Comparison of ENCODE assay signal across 13 cellular contexts in the genomic region with DNA sequence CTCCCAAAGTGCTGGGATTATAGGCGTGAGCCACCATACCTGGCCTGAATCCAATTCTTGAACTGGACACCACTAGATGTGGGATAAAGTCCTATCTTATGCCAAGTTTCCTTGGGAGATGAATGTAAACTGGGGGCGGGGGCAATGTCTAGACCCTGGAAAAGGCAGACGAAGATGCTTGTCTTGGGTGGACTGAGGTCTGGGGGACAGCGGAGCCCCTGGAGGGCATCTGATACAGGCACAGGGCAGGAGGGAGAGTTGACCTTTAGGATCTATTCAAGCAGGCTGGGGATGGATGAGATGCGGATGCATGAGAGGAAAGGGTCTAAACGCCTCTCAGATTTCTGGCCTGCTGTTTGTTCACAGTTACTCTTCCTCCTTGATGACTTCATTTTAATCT. TPM values are rescaled to one million over a fixed set of nuclear protein-coding genes. Genes with fewer than 3 reads are reported as not detected.
"Had no signal": no experiment of that assay in that cellular context is flagged by ENCODE, and none has a peak within 500 bp of the region (broad histone marks: within the 10 kb centered on the region; RNA-seq: fewer than 3 reads in every experiment).

No MANE protein-coding gene starts in this region.

- DNase-seq: activated CD8-positive, alpha-beta T cell treated with anti-CD3 and anti-CD28 coated beads, Interleukin-2, amount 10 ng/mL, durations not matched to agents 7 days and 5 days; activated gamma-delta T cell treated with Interleukin-2 at 50 U/mL for 16 hours; amniotic stem cell; cerebellar nuclear complex; erythroblast; naive thymus-derived CD4-positive, alpha-beta T cell; stimulated activated CD4-positive, alpha-beta T cell treated with anti-CD3 and anti-CD28 coated beads, Interleukin-4, amount 100 ng/mL, for 24 hours; stimulated activated naive CD4-positive, alpha-beta T cell treated with Interleukin-2 at 50 U/mL for 16 hours; T-cell had no signal

- H3K4me3 ChIP-seq: lung, right atrium auricular region, skin epidermis had no signal

- ATAC-seq: activated CD8-positive, alpha-beta T cell treated with anti-CD3 and anti-CD28 coated beads, Interleukin-2, amount 10 ng/mL, durations not matched to agents 7 days and 5 days; naive thymus-derived CD4-positive, alpha-beta T cell; T-cell had no signal

- H3K27me3 ChIP-seq: right atrium auricular region had no signal

- H3K36me3 ChIP-seq: neutrophil had no signal

- H3K27ac ChIP-seq: neutrophil had no signal

- H3K9me3 ChIP-seq: neutrophil, right atrium auricular region had no signal

RNA-seq across cellular contexts. Expression of a gene that starts 11.7 kb away (rescaled TPM):
- total RNA-seq: activated CD8-positive, alpha-beta T cell treated with anti-CD3 and anti-CD28 coated beads, Interleukin-2, amount 10 ng/mL, durations not matched to agents 7 days and 5 days had no signal
- polyA plus RNA-seq: naive thymus-derived CD4-positive, alpha-beta T cell had no signal
